ENCODE assay signal across 19 cellular contexts in the genomic region with DNA sequence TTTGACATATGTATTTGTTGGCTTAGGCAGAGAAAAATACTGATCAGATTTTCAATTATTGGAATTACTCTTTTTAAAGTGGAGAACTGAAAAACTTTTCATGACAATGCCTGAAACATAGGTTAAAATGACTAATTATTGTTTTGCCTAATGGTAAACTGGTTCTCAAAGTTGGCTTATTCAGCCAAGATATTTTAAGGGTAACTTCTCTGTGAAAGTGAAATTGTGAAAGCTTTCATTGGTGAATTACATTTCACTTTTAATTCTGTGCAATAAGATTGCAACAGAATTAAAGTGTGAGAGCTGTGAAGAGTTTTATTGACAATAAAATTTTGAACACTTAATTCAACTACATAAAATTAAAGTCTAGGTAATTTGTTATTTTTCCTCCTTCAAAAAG.
"Had no signal": no experiment of that assay in that cellular context is flagged by ENCODE, and none has a peak within 500 bp of the region (broad histone marks: within the 10 kb centered on the region; RNA-seq: fewer than 3 reads in every experiment).

No MANE protein-coding gene starts in this region.

- H3K36me3 ChIP-seq: esophagus muscularis mucosa, gastroesophageal sphincter, heart right ventricle, left lung, lower lobe of right lung had no signal

- DNase-seq: dermis blood vessel endothelial cell; dorsolateral prefrontal cortex; effector CD4-positive, alpha-beta T cell; effector memory CD4-positive, alpha-beta T cell; foreskin keratinocyte; glutamatergic neuron; head of caudate nucleus; heart right ventricle; hippocampal formation; left cardiac atrium; left lung; left ventricle myocardium superior; lower lobe of right lung; mesendoderm; midbrain; naive thymus-derived CD4-positive, alpha-beta T cell had no signal

- H3K4me3 ChIP-seq: coronary artery, dorsolateral prefrontal cortex, esophagus muscularis mucosa, gastroesophageal sphincter, heart right ventricle, left lung, lower lobe of right lung had no signal

- H3K27ac ChIP-seq: coronary artery, dorsolateral prefrontal cortex, esophagus muscularis mucosa, foreskin keratinocyte, gastroesophageal sphincter, heart right ventricle, left lung, lower lobe of right lung had no signal

- H3K9me3 ChIP-seq: esophagus muscularis mucosa, gastroesophageal sphincter, left lung, lower lobe of right lung had no signal

- H3K4me1 ChIP-seq: foreskin keratinocyte, heart right ventricle, left lung, lower lobe of right lung had no signal
